ENCODE assay signal across 16 cellular contexts in the genomic region with DNA sequence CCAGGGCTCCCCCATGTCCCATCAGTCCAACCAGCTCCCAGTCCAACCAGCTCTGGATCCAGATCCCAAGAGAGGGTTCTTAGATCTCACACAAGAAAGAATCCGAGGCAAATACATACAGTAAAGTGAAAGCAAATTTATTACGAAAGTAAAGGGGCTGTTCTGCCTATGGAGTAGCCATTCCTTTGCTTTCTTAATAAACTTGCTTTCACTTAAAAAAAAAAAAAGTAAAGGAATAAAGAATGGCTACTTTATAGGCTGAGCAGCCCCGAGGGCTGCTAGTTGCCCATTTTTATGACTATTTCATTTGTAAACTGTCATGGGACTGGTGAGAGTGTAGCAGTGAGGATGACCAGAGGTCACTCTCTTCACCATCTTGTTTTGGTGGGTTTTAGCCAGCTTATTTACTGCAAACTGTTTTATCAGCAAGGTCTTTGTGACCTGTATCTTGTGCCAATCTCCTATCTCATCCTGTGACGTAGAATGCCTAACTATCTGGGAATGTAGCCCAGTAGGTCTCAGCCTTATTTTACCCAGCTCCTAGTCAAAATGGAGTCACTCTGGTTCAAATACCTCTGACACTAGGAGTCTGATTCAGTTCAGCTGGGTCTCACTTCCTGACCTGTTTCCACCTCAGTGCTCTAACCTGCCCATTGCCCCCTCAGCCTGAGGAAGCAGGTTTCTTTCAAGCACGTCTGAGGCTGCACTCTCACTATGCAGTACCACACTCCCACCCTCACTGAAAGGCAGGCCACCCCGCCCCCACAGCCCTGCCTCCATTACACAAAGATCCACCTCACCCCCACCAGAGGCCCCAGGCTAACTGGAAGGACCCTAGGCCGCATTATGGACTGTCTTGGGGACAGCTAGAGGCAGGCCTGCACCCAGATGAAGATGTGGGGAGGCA. TPM values are rescaled to one million over a fixed set of nuclear protein-coding genes. Genes with fewer than 3 reads are reported as not detected.
DNase-seq lines count a peak whose midpoint lies in the region; ATAC-seq and TF ChIP-seq lines count a peak whose summit lies in the region.
"Had no signal": no experiment of that assay in that cellular context is flagged by ENCODE, and none has a peak within 500 bp of the region (broad histone marks: within the 10 kb centered on the region; RNA-seq: fewer than 3 reads in every experiment).

No MANE protein-coding gene starts in this region.

- peak overlapping the region; percentile 36; the same call in 1 of the 2 replicates for H3K4ac ChIP-seq in IMR-90 (ENCODE audit: low read depth, low read length)
- peak overlapping the region; percentile 82 for H3K4ac ChIP-seq in trophoblast cell (ENCODE audit: low read depth, low read length)

- H4K91ac ChIP-seq in IMR-90 (ENCODE audit: insufficient read depth, low read depth, low read length) (peak overlapping the region; percentile 38), trophoblast cell (ENCODE audit: low read depth, low read length) (peak overlapping the region; percentile 96)

- TF ChIP-seq POLR2A in IMR-90 (IDR thresholded peaks at IDR 0.05; ENCODE audit: low read depth, low read length) = no peak
- no peak for TF ChIP-seq POLR2A in gastroesophageal sphincter (IDR thresholded peaks at IDR 0.05)

- H2BK120ac ChIP-seq in IMR-90 (ENCODE audit: low read depth, low read length) (no peak overlapping the region), trophoblast cell (ENCODE audit: insufficient read depth, low read length, poor library complexity) (peak overlapping the region; percentile 99)

- no peaks in the 10 kb centered on the region for H4K20me1 ChIP-seq in IMR-90 (ENCODE audit: insufficient read depth, low read length)

- peaks cover 12% of the 10 kb centered on the region for H3K9me1 ChIP-seq in IMR-90 (ENCODE audit: insufficient read depth, low read length)

- TF ChIP-seq RAD21 in IMR-90 (IDR thresholded peaks at IDR 0.05; ENCODE audit: low read length) = no peak

- H2AFZ ChIP-seq in IMR-90 (replicated peaks; ENCODE audit: low read length, poor library complexity) (peak overlapping the region; percentile 72), trophoblast cell (ENCODE audit: insufficient read depth, low read length, poor library complexity) (peak overlapping the region; percentile 75)

- H3K56ac ChIP-seq in IMR-90 (ENCODE audit: extremely low read depth, insufficient read depth, low read length) = no peak overlapping the region

- H4K5ac ChIP-seq in IMR-90 (ENCODE audit: low read depth, low read length) = no peak overlapping the region

- POLR2A ChIA-PET in IMR-90 (lab: Charles Lee; ENCODE audit: unreplicated experiment) = no interaction called here

- H4K12ac ChIP-seq in trophoblast cell (ENCODE audit: low read depth, low read length) = peak overlapping the region; percentile 63

- CTCF ChIA-PET in IMR-90 (lab: Yijun Ruan, JAX) = no interaction called here

- H3K79me1 ChIP-seq in IMR-90 (ENCODE audit: low read depth in 1 of 2, low read length in 2 of 2) (peaks cover 0 to 3% of the 10 kb centered on the region in 2 experiments; a peak in 1 of 4 replicates), trophoblast cell (ENCODE audit: low read length) (peaks cover 48% of the 10 kb centered on the region)

- TF ChIP-seq EP300 in gastroesophageal sphincter (IDR thresholded peaks at IDR 0.05) = no peak

- peak overlapping the region; percentile 100 for H2BK12ac ChIP-seq in trophoblast cell (ENCODE audit: low read length)

- in situ Hi-C loops in IMR-90 (cut with MboI; ENCODE audit: low sequenced_read_pairs) = no loop called here

- no peak overlapping the region for H3K4me3 ChIP-seq in IMR-90 (ENCODE audit: insufficient read depth, low read depth, low read length)
- H3K4me3 ChIP-seq in SK-N-MC = no peak overlapping the region
- no peak overlapping the region for H3K4me3 ChIP-seq in gastroesophageal sphincter
- H3K4me3 ChIP-seq in trophoblast cell (ENCODE audit: low read depth, low read length) = no peak overlapping the region

- H3K9me3 ChIP-seq in IMR-90 (ENCODE audit: control insufficient read depth, insufficient read depth, low read length) = no peaks in the 10 kb centered on the region
- H3K9me3 ChIP-seq in SK-N-MC (ENCODE audit: low read depth, low read length) = no peaks in the 10 kb centered on the region
- no peaks in the 10 kb centered on the region for H3K9me3 ChIP-seq in gastroesophageal sphincter
- H3K9me3 ChIP-seq in trophoblast cell (ENCODE audit: insufficient read depth, low read depth, low read length) = no peaks in the 10 kb centered on the region

- H3K36me3 ChIP-seq in IMR-90 (ENCODE audit: control insufficient read depth, insufficient read depth, low read length) (no peaks in the 10 kb centered on the region), SK-N-MC (ENCODE audit: insufficient read depth, low read length) (no peaks in the 10 kb centered on the region), gastroesophageal sphincter (no peaks in the 10 kb centered on the region), trophoblast cell (ENCODE audit: control insufficient read depth in 1 of 2, insufficient read depth in 2 of 2, low read length in 2 of 2) (no peaks in the 10 kb centered on the region)
- H3K36me3 ChIP-seq: brain microvascular endothelial cell had no signal

- no peak; the same call in 1 of the 2 replicates for ATAC-seq in IMR-90 (ENCODE audit: low read depth)
- ATAC-seq in gastroesophageal sphincter = no peak

- peak overlapping the region; percentile 56 for H3K14ac ChIP-seq in IMR-90 (replicated peaks; ENCODE audit: low read depth, low read length)
- H3K14ac ChIP-seq in trophoblast cell (ENCODE audit: low read length) = peak overlapping the region; percentile 91

- H2BK5ac ChIP-seq in IMR-90 (ENCODE audit: low read depth, low read length, poor library complexity, severe bottlenecking) (no peak overlapping the region), trophoblast cell (ENCODE audit: low read depth, low read length, poor library complexity) (peak overlapping the region; percentile 99)

- 100% methylated on average over 2 of the region's 7 CpGs; no CpG with 5 or more reads in 1 of the 2 experiments for WGBS in IMR-90 (ENCODE audit: extremely low coverage in 2 of 2, insufficient read length in 1 of 2), 2 experiments
- 34 to 40% methylated on average over 4 to 5 of the region's 7 CpGs for WGBS in gastroesophageal sphincter (ENCODE audit: low coverage in 1 of 2), 2 donors
- no CpG with 5 or more reads among the region's 7 CpGs for WGBS in trophoblast cell (ENCODE audit: extremely low coverage, insufficient coverage, insufficient read length)

- DNase-seq in IMR-90 (no peak), SK-N-MC (ENCODE audit: low read depth, low spot score) (no peak), trophoblast cell (no peak), GF-D8 (lab: John Stamatoyannopoulos, UW) (no peak), NCI-H2081 treated with DMSO at 0.1 percent for 48 hours (lab: John Stamatoyannopoulos, UW) (no peak)
- DNase-seq in activated CD4-positive, alpha-beta T cell treated with anti-CD3 and anti-CD28 coated beads for 48 hours = no peak
- DNase-seq: activated CD8-positive, alpha-beta memory T cell treated with anti-CD3 and anti-CD28 coated beads for 24 hours; activated T-cell treated with anti-CD3 and anti-CD28 coated beads, Interleukin-2, amount 50 U/mL, for 48 hours; brain microvascular endothelial cell; DMS79 treated with DMSO at 0.1 percent for 48 hours; hypothalamus; kidney; NCI-H187 treated with DMSO at 0.1 percent for 48 hours; RPMI8226; stimulated activated CD4-positive, alpha-beta T cell treated with anti-CD3 and anti-CD28 coated beads, Interleukin-12 subunit alpha, Interleukin-12 subunit beta, amount 100 ng/mL, for 4 hours had no signal

- no peak overlapping the region for H3K18ac ChIP-seq in IMR-90 (ENCODE audit: low read depth, low read length)
- peak overlapping the region; percentile 91 for H3K18ac ChIP-seq in trophoblast cell (ENCODE audit: low read length)

- peaks cover 1% of the 10 kb centered on the region; the same call in 1 of the 2 replicates for H3K4me1 ChIP-seq in IMR-90 (ENCODE audit: control insufficient read depth, insufficient read depth, low read length)
- peaks cover 5 to 56% (median 7%) of the 10 kb centered on the region in 3 donors for H3K4me1 ChIP-seq in gastroesophageal sphincter
- peaks cover 24 to 34% of the 10 kb centered on the region in 2 experiments for H3K4me1 ChIP-seq in trophoblast cell (ENCODE audit: control insufficient read depth in 1 of 2, insufficient read depth in 2 of 2, low read length in 2 of 2)

- dilution Hi-C loops in IMR-90 (cut with HindIII; ENCODE audit: low sequenced_read_pairs, unreplicated experiment) = no loop called here

- H3K9ac ChIP-seq in IMR-90 (ENCODE audit: low read depth, low read length) (no peak overlapping the region), SK-N-MC (ENCODE audit: insufficient read length) (no peak overlapping the region), trophoblast cell (ENCODE audit: low read length) (no peak overlapping the region)

- no peak overlapping the region for H2AK5ac ChIP-seq in IMR-90 (ENCODE audit: low read depth, low read length)
- peak overlapping the region; percentile 92 for H2AK5ac ChIP-seq in trophoblast cell (ENCODE audit: low read length)

- no TSS peak for BruUV-seq in IMR-90 (replicated peaks; lab: Mats Ljungman, UMichigan)

- H2AK9ac ChIP-seq in IMR-90 (replicated peaks; ENCODE audit: low read depth, low read length, poor library complexity) = no peak overlapping the region

- H3K27ac ChIP-seq in IMR-90 (ENCODE audit: insufficient read depth, low read length) = no peak overlapping the region
- H3K27ac ChIP-seq in SK-N-MC = peak overlapping the region; percentile 60; the same call in 1 of the 2 replicates
- peak overlapping the region in 3 of 4 donors; percentile 65 to 85 (median 80) for H3K27ac ChIP-seq in gastroesophageal sphincter
- H3K27ac ChIP-seq in trophoblast cell (ENCODE audit: low read depth, low read length) = peak overlapping the region; percentile 84
- H3K27ac ChIP-seq: brain microvascular endothelial cell had no signal

- 0 out of 2 replicates have a peak overlapping the region, but pooled peaks have one; percentile 6 for H2BK20ac ChIP-seq in IMR-90 (ENCODE audit: low read depth, low read length)

- H4K8ac ChIP-seq in IMR-90 (ENCODE audit: low read depth in 2 of 2, low read length in 2 of 2) = no peak overlapping the region
- H4K8ac ChIP-seq in trophoblast cell (ENCODE audit: low read depth, low read length) = peak overlapping the region; percentile 74

- H3K4me2 ChIP-seq in IMR-90 (ENCODE audit: low read depth, low read length) (no peak overlapping the region; the same call in 1 of the 2 replicates), trophoblast cell (ENCODE audit: low read length) (no peak overlapping the region)

- no peak for TF ChIP-seq CTCF in IMR-90 (conservative IDR thresholded peaks at IDR 0.05; ENCODE audit: low read depth, low read length)
- no peak for TF ChIP-seq CTCF in gastroesophageal sphincter (IDR thresholded peaks at IDR 0.05)

- H3K27me3 ChIP-seq in IMR-90 (ENCODE audit: control insufficient read depth, insufficient read depth, low read length) (no peaks in the 10 kb centered on the region), gastroesophageal sphincter (no peaks in the 10 kb centered on the region), trophoblast cell (ENCODE audit: insufficient read depth, low read length) (no peaks in the 10 kb centered on the region)
- H3K27me3 ChIP-seq: brain microvascular endothelial cell had no signal

- H3K23ac ChIP-seq in IMR-90 (ENCODE audit: low read depth, low read length) (no peak overlapping the region), trophoblast cell (ENCODE audit: low read length) (no peak overlapping the region)

- H3K79me2 ChIP-seq in trophoblast cell (ENCODE audit: control insufficient read depth, insufficient read depth, low read length, poor library complexity) = peaks cover 5% of the 10 kb centered on the region

- intact Hi-C loops in IMR-90 (cut with micrococcal nuclease) = no loop called here

- no peak overlapping the region; the same call in 1 of the 3 replicates for H2BK15ac ChIP-seq in IMR-90 (ENCODE audit: low read depth, low read length)

RNA-seq across cellular contexts. Expression of gene ATP2B4, which starts 26.5 kb away (rescaled TPM):
- total RNA-seq in IMR-90 (2012; rRNA removed) (290 and 311 TPM in 2 replicates), gastroesophageal sphincter (100 to 1,000 TPM; 211 to 454 (median 257) TPM)
- polyA plus RNA-seq in IMR-90 (2012; rRNA removed) = 172 TPM in 2 replicates
- polyA plus RNA-seq in IMR-90 (2012; cell fraction: cytosol; rRNA removed) = 65.5 and 87.1 TPM in 2 replicates
- 90.6 and 259 TPM in 2 replicates for polyA plus RNA-seq in IMR-90 (2012; cell fraction: nucleus; rRNA removed; ENCODE audit: low replicate concordance)
- 278 and 279 TPM in 2 replicates for polyA plus RNA-seq in trophoblast cell (2013)
